In genomic region chr3:168455814-168456213, GRCh38 we compare ENCODE assay signal across 34 cellular contexts.
"Had no signal": no experiment of that assay in that cellular context is flagged by ENCODE, and none has a peak within 500 bp of the region (broad histone marks: within the 10 kb centered on the region; RNA-seq: fewer than 3 reads in every experiment).

No MANE protein-coding gene starts in this region.

- H3K4me1 Mint-ChIP-seq: activated B cell treated with CpG ODN at 0.5 μM for 24 hours had no signal

- H3K27me3 Mint-ChIP-seq: activated B cell treated with CpG ODN at 0.5 μM for 24 hours; activated CD4-positive, alpha-beta memory T cell treated with anti-CD3 and anti-CD28 coated beads for 36 hours; brain had no signal

- H3K9me3 ChIP-seq: adrenal gland, SJCRH30 had no signal

- H3K4me3 Mint-ChIP-seq: activated B cell treated with CpG ODN at 0.5 μM for 24 hours; activated CD4-positive, alpha-beta memory T cell treated with anti-CD3 and anti-CD28 coated beads for 36 hours; activated naive CD4-positive, alpha-beta T cell treated with anti-CD3 and anti-CD28 coated beads for 36 hours; activated T-cell treated with anti-CD3 and anti-CD28 coated beads, Interleukin-2, amount 50 U/mL, for 4 hours; activated T-helper 1 cell treated with anti-CD3 and anti-CD28 coated beads, Interleukin-12 subunit alpha, Interleukin-12 subunit beta, Interleukin-2, Interleukin-4 antibody, amounts not matched to agents 30 ng/mL and 10 ng/mL and 1 ng/mL, durations not matched to agents 14 hours and 24 hours and 36 hours; brain; T-helper 1 cell treated with Interleukin-12 subunit alpha and Interleukin-12 subunit beta and Interleukin-4 antibody, amounts not matched to agents 30 μg/mL and 1 μg/mL, for 36 hours; T-helper 2 cell treated with Interferon-gamma antibody and Interleukin-4, amounts not matched to agents 5 μg/mL and 100 μg/mL, for 36 hours had no signal

- H3K4me2 ChIP-seq: KMS-11 had no signal

- H3K36me3 ChIP-seq: adrenal gland, SJCRH30 had no signal

- H3K27ac ChIP-seq: adrenal gland, KMS-11, SJCRH30, SK-N-MC had no signal

- H3K36me3 Mint-ChIP-seq: activated CD4-positive, alpha-beta memory T cell treated with anti-CD3 and anti-CD28 coated beads for 36 hours; activated naive CD4-positive, alpha-beta T cell treated with anti-CD3 and anti-CD28 coated beads, Interleukin-2, amount 50 U/mL, for 72 hours; brain had no signal

- FAIRE-seq: bronchial epithelial cell, TTC549 had no signal

- H3K9me3 Mint-ChIP-seq: activated B cell treated with CpG ODN at 0.5 μM for 24 hours; activated CD4-positive, alpha-beta memory T cell treated with anti-CD3 and anti-CD28 coated beads for 36 hours; activated T-helper 1 cell treated with anti-CD3 and anti-CD28 coated beads, Interleukin-12 subunit alpha, Interleukin-12 subunit beta, Interleukin-2, Interleukin-4 antibody, amounts not matched to agents 30 ng/mL and 10 ng/mL and 1 ng/mL, durations not matched to agents 14 hours and 24 hours and 36 hours; T-helper 2 cell treated with Interferon-gamma antibody and Interleukin-4, amounts not matched to agents 5 μg/mL and 100 μg/mL, for 36 hours had no signal

- H3K4me3 ChIP-seq: adrenal gland, SJCRH30, SK-N-MC had no signal

- H3K4me1 ChIP-seq: adrenal gland, SJCRH30 had no signal

- ATAC-seq: activated naive CD4-positive, alpha-beta T cell treated with anti-CD3 and anti-CD28 coated beads, Interleukin-2, amount 50 U/mL, for 72 hours; activated T-cell treated with anti-CD3 and anti-CD28 coated beads, Interleukin-2, amount 50 U/mL, for 4 hours; Panc1 had no signal

- H3K27me3 ChIP-seq: adrenal gland, SJCRH30 had no signal

- H3K9ac ChIP-seq: KMS-11 had no signal

- DNase-seq: activated B cell treated with CpG ODN at 0.5 μM for 24 hours; activated CD4-positive, alpha-beta memory T cell treated with anti-CD3 and anti-CD28 coated beads for 36 hours; activated CD4-positive, alpha-beta T cell treated with anti-CD3 and anti-CD28 coated beads for 4 hours; activated CD4-positive, alpha-beta T cell treated with anti-CD3 and anti-CD28 coated beads, Interleukin-2, amount 50 U/mL, for 1 hour; activated CD4-positive, CD25-positive, alpha-beta regulatory T cell treated with anti-CD3 and anti-CD28 coated beads, Interleukin-2, amount 50 U/mL, for 72 hours; activated CD8-positive, alpha-beta memory T cell treated with anti-CD3 and anti-CD28 coated beads, Interleukin-2, amount 50 U/mL, for 4 hours; activated gamma-delta T cell treated with Interleukin-2 at 50 U/mL for 16 hours; activated naive CD4-positive, alpha-beta T cell treated with anti-CD3 and anti-CD28 coated beads for 36 hours; activated T-cell treated with anti-CD3 and anti-CD28 coated beads for 4 hours; activated T-cell treated with anti-CD3 and anti-CD28 coated beads, Interleukin-2, amount 50 U/mL, for 4 hours; adrenal gland; caudate nucleus; cerebellar nuclear complex; MM.1S; MV-4-11; NCI-H1105; NCI-H1417 treated with DMSO at 0.1 percent for 48 hours; NCI-H187 treated with DMSO at 0.1 percent for 48 hours; NCI-H2081; NCI-H226; NCI-H446 treated with DMSO at 0.1 percent for 48 hours; NCI-H524; SHP77; SJCRH30 had no signal

- H3K27ac Mint-ChIP-seq: activated B cell treated with CpG ODN at 0.5 μM for 24 hours; activated CD4-positive, alpha-beta memory T cell treated with anti-CD3 and anti-CD28 coated beads for 36 hours; activated naive CD4-positive, alpha-beta T cell treated with anti-CD3 and anti-CD28 coated beads for 36 hours; activated naive CD4-positive, alpha-beta T cell treated with anti-CD3 and anti-CD28 coated beads, Interleukin-2, amount 50 U/mL, for 72 hours; activated T-helper 1 cell treated with anti-CD3 and anti-CD28 coated beads, Interleukin-12 subunit alpha, Interleukin-12 subunit beta, Interleukin-2, Interleukin-4 antibody, amounts not matched to agents 30 ng/mL and 10 ng/mL and 1 ng/mL, durations not matched to agents 14 hours and 24 hours and 36 hours; T-helper 1 cell treated with Interleukin-12 subunit alpha and Interleukin-12 subunit beta and Interleukin-4 antibody, amounts not matched to agents 30 μg/mL and 1 μg/mL, for 36 hours; T-helper 2 cell treated with Interferon-gamma antibody and Interleukin-4, amounts not matched to agents 5 μg/mL and 100 μg/mL, for 36 hours had no signal
